1 cellular context compared by ENCODE assay signal in the genomic region with DNA sequence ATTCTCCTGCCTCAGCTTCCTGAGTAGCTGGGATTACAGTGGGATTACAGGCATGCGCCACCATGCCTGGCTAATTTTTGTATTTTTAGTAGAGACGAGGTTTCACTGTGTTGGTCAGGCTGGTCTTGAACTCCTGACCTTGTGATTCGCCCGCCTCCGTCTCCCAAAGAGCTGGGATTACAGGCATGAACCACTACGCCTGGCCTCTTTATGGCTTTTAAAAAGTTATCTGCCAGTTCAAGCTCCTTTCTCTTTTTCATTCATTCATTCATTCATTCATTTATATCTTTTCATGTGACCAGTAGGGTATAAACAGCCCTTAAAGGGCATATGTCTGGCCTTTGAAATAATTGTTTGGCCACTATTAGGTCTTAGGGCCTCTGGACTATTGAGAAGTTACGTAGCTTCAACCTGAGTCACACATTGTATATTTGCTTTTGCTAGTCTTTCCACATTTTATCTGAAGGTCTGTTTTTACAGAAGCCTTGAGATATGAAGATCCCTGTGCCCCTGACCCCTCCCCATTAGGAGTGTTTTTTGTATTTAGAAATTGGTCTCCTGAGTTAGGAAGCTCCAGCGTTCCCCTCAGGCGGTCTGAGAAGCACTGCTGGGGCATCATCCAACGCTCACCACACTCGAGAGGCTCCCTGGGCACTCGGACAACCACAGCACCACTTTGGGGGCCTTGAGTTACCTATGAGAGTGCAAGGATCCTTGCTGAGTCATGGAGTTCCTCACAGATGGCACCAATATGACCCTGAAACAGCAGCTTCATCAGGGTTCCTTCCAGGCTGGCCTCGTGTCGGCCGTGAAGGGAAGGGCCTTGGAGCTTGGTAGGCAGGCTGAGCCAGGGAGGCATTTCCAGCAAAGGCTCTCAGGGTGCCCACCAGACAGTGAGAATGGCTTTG.
A peak's percentile ranks its signal among the peaks of the same experiment; 100 is the strongest.
TF ChIP-seq lines count a peak whose summit lies in the region.

No MANE protein-coding gene starts in this region.

TF ChIP-seq in HepG2, 621 proteins besides CTCF, POLR2A, EP300 and RAD21 (continued from another document and continues in another):
- TF ChIP-seq, protein P1, sequence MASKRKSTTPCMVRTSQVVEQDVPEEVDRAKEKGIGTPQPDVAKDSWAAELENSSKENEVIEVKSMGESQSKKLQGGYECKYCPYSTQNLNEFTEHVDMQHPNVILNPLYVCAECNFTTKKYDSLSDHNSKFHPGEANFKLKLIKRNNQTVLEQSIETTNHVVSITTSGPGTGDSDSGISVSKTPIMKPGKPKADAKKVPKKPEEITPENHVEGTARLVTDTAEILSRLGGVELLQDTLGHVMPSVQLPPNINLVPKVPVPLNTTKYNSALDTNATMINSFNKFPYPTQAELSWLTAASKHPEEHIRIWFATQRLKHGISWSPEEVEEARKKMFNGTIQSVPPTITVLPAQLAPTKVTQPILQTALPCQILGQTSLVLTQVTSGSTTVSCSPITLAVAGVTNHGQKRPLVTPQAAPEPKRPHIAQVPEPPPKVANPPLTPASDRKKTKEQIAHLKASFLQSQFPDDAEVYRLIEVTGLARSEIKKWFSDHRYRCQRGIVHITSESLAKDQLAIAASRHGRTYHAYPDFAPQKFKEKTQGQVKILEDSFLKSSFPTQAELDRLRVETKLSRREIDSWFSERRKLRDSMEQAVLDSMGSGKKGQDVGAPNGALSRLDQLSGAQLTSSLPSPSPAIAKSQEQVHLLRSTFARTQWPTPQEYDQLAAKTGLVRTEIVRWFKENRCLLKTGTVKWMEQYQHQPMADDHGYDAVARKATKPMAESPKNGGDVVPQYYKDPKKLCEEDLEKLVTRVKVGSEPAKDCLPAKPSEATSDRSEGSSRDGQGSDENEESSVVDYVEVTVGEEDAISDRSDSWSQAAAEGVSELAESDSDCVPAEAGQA (IDR thresholded peaks at IDR 0.05; ENCODE audit: low read depth): peak; percentile 36; the same call in 1 of the 2 replicates
- TF ChIP-seq, protein P1 (CRISPR knock-in tag; IDR thresholded peaks at IDR 0.05; ENCODE audit: borderline replicate concordance): no peak
- TF ChIP-seq RARG (CRISPR knock-in tag; IDR thresholded peaks at IDR 0.05; ENCODE audit: low read depth) (no peak), PHF21A (CRISPR knock-in tag; IDR thresholded peaks at IDR 0.05) (0 out of 2 replicates have a peak, but pooled peaks have one; percentile 28), ZNF274 (CRISPR knock-in tag; IDR thresholded peaks at IDR 0.05) (no peak), EED (CRISPR knock-in tag; IDR thresholded peaks at IDR 0.05) (no peak), ZNF792 (CRISPR knock-in tag; IDR thresholded peaks at IDR 0.05) (no peak), KDM5A (IDR thresholded peaks at IDR 0.05; ENCODE audit: borderline replicate concordance, low read length) (no peak), HMGA1 (CRISPR knock-in tag; conservative IDR thresholded peaks at IDR 0.05) (no peak), ZC3H4 (CRISPR knock-in tag; IDR thresholded peaks at IDR 0.05; ENCODE audit: borderline replicate concordance) (no peak), ZZZ3 (CRISPR knock-in tag; IDR thresholded peaks at IDR 0.05; ENCODE audit: borderline replicate concordance) (no peak), ZMYM2 (CRISPR knock-in tag; IDR thresholded peaks at IDR 0.05) (peak; percentile 57; the same call in 1 of the 2 replicates), GABPB1 (CRISPR knock-in tag; IDR thresholded peaks at IDR 0.05) (0 out of 2 replicates have a peak, but pooled peaks have one; percentile 6), SAFB2 (CRISPR knock-in tag; IDR thresholded peaks at IDR 0.05; ENCODE audit: borderline replicate concordance, low read depth) (no peak), KDM3A (CRISPR knock-in tag; IDR thresholded peaks at IDR 0.05; ENCODE audit: low read depth) (no peak), ZNF207 (IDR thresholded peaks at IDR 0.05; ENCODE audit: borderline replicate concordance) (no peak), SP5 (CRISPR knock-in tag; IDR thresholded peaks at IDR 0.05; ENCODE audit: borderline replicate concordance, low read depth) (peak; percentile 45; the same call in 1 of the 2 replicates), ZNF460 (CRISPR knock-in tag; IDR thresholded peaks at IDR 0.05; ENCODE audit: borderline replicate concordance) (no peak), MTA3 (CRISPR knock-in tag; IDR thresholded peaks at IDR 0.05) (no peak), STAT5B (CRISPR knock-in tag; IDR thresholded peaks at IDR 0.05) (no peak), RBAK (CRISPR knock-in tag; IDR thresholded peaks at IDR 0.05) (no peak), ZNF749 (CRISPR knock-in tag; IDR thresholded peaks at IDR 0.05; ENCODE audit: borderline replicate concordance) (no peak), SYNCRIP (IDR thresholded peaks at IDR 0.05; ENCODE audit: insufficient read depth, low read depth, low read length) (no peak)
- TF ChIP-seq, protein P2, sequence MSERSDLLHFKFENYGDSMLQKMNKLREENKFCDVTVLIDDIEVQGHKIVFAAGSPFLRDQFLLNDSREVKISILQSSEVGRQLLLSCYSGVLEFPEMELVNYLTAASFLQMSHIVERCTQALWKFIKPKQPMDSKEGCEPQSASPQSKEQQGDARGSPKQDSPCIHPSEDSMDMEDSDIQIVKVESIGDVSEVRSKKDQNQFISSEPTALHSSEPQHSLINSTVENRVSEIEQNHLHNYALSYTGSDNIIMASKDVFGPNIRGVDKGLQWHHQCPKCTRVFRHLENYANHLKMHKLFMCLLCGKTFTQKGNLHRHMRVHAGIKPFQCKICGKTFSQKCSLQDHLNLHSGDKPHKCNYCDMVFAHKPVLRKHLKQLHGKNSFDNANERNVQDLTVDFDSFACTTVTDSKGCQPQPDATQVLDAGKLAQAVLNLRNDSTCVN (CRISPR knock-in tag; IDR thresholded peaks at IDR 0.05; ENCODE audit: borderline replicate concordance): no peak
- TF ChIP-seq, protein P3, sequence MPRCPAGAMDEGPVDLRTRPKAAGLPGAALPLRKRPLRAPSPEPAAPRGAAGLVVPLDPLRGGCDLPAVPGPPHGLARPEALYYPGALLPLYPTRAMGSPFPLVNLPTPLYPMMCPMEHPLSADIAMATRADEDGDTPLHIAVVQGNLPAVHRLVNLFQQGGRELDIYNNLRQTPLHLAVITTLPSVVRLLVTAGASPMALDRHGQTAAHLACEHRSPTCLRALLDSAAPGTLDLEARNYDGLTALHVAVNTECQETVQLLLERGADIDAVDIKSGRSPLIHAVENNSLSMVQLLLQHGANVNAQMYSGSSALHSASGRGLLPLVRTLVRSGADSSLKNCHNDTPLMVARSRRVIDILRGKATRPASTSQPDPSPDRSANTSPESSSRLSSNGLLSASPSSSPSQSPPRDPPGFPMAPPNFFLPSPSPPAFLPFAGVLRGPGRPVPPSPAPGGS (CRISPR knock-in tag; IDR thresholded peaks at IDR 0.05): no peak
- TF ChIP-seq, protein P4, sequence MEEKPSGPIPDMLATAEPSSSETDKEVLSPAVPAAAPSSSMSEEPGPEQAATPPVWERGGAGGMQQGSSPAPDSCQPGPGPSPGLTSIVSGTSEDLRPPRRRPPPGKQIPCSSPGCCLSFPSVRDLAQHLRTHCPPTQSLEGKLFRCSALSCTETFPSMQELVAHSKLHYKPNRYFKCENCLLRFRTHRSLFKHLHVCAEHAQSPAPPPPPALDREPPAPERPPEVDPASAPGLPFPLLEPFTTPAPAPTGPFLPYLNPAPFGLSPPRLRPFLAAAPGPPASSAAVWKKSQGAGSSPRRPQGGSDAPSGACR (CRISPR knock-in tag; IDR thresholded peaks at IDR 0.05): no peak
- TF ChIP-seq, protein P5, sequence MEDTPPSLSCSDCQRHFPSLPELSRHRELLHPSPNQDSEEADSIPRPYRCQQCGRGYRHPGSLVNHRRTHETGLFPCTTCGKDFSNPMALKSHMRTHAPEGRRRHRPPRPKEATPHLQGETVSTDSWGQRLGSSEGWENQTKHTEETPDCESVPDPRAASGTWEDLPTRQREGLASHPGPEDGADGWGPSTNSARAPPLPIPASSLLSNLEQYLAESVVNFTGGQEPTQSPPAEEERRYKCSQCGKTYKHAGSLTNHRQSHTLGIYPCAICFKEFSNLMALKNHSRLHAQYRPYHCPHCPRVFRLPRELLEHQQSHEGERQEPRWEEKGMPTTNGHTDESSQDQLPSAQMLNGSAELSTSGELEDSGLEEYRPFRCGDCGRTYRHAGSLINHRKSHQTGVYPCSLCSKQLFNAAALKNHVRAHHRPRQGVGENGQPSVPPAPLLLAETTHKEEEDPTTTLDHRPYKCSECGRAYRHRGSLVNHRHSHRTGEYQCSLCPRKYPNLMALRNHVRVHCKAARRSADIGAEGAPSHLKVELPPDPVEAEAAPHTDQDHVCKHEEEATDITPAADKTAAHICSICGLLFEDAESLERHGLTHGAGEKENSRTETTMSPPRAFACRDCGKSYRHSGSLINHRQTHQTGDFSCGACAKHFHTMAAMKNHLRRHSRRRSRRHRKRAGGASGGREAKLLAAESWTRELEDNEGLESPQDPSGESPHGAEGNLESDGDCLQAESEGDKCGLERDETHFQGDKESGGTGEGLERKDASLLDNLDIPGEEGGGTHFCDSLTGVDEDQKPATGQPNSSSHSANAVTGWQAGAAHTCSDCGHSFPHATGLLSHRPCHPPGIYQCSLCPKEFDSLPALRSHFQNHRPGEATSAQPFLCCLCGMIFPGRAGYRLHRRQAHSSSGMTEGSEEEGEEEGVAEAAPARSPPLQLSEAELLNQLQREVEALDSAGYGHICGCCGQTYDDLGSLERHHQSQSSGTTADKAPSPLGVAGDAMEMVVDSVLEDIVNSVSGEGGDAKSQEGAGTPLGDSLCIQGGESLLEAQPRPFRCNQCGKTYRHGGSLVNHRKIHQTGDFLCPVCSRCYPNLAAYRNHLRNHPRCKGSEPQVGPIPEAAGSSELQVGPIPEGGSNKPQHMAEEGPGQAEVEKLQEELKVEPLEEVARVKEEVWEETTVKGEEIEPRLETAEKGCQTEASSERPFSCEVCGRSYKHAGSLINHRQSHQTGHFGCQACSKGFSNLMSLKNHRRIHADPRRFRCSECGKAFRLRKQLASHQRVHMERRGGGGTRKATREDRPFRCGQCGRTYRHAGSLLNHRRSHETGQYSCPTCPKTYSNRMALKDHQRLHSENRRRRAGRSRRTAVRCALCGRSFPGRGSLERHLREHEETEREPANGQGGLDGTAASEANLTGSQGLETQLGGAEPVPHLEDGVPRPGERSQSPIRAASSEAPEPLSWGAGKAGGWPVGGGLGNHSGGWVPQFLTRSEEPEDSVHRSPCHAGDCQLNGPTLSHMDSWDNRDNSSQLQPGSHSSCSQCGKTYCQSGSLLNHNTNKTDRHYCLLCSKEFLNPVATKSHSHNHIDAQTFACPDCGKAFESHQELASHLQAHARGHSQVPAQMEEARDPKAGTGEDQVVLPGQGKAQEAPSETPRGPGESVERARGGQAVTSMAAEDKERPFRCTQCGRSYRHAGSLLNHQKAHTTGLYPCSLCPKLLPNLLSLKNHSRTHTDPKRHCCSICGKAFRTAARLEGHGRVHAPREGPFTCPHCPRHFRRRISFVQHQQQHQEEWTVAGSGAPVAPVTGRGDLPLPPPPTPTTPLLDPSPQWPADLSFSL (CRISPR knock-in tag; IDR thresholded peaks at IDR 0.05): no peak
- TF ChIP-seq, protein P6, sequence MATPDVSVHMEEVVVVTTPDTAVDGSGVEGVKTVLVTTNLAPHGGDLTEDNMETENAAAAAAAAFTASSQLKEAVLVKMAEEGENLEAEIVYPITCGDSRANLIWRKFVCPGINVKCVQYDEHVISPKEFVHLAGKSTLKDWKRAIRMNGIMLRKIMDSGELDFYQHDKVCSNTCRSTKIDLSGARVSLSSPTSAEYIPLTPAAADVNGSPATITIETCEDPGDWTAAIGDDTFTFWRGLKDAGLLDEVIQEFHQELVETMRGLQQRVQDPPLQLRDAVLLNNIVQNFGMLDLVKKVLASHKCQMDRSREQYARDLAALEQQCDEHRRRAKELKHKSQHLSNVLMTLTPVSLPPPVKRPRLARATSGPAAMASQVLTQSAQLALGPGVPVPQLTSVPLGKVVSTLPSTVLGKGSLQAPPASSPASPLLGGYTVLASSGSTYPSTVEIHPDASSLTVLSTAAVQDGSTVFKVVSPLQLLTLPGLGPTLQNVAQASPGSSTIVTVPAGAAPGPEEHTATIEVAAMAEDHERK (CRISPR knock-in tag; IDR thresholded peaks at IDR 0.05; ENCODE audit: low read depth): no peak
- TF ChIP-seq, protein P7, sequence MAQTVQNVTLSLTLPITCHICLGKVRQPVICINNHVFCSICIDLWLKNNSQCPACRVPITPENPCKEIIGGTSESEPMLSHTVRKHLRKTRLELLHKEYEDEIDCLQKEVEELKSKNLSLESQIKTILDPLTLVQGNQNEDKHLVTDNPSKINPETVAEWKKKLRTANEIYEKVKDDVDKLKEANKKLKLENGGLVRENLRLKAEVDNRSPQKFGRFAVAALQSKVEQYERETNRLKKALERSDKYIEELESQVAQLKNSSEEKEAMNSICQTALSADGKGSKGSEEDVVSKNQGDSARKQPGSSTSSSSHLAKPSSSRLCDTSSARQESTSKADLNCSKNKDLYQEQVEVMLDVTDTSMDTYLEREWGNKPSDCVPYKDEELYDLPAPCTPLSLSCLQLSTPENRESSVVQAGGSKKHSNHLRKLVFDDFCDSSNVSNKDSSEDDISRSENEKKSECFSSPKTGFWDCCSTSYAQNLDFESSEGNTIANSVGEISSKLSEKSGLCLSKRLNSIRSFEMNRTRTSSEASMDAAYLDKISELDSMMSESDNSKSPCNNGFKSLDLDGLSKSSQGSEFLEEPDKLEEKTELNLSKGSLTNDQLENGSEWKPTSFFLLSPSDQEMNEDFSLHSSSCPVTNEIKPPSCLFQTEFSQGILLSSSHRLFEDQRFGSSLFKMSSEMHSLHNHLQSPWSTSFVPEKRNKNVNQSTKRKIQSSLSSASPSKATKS (CRISPR knock-in tag; IDR thresholded peaks at IDR 0.05): no peak
- TF ChIP-seq, protein P8, sequence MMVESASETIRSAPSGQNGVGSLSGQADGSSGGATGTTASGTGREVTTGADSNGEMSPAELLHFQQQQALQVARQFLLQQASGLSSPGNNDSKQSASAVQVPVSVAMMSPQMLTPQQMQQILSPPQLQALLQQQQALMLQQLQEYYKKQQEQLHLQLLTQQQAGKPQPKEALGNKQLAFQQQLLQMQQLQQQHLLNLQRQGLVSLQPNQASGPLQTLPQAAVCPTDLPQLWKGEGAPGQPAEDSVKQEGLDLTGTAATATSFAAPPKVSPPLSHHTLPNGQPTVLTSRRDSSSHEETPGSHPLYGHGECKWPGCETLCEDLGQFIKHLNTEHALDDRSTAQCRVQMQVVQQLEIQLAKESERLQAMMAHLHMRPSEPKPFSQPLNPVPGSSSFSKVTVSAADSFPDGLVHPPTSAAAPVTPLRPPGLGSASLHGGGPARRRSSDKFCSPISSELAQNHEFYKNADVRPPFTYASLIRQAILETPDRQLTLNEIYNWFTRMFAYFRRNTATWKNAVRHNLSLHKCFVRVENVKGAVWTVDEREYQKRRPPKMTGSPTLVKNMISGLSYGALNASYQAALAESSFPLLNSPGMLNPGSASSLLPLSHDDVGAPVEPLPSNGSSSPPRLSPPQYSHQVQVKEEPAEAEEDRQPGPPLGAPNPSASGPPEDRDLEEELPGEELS (CRISPR knock-in tag; IDR thresholded peaks at IDR 0.05): peak; percentile 74; the same call in 1 of the 2 replicates
